Comparison of ENCODE assay signal across 19 cellular contexts in genomic region chr5:87735918-87736317, GRCh38.
"Had no signal": no experiment of that assay in that cellular context is flagged by ENCODE, and none has a peak within 500 bp of the region (broad histone marks: within the 10 kb centered on the region; RNA-seq: fewer than 3 reads in every experiment).

No MANE protein-coding gene starts in this region.

- H3K27me3 ChIP-seq: esophagus squamous epithelium, hepatocyte, neutrophil, right lobe of liver, tibial artery, upper lobe of left lung, uterus had no signal

- H3K4me3 ChIP-seq: esophagus squamous epithelium, hepatocyte, psoas muscle, right lobe of liver, tibial artery, upper lobe of left lung, uterus had no signal

- DNase-seq: effector memory CD4-positive, alpha-beta T cell; esophagus squamous epithelium; foreskin fibroblast; head of caudate nucleus; left colon; left ventricle myocardium superior; naive thymus-derived CD4-positive, alpha-beta T cell; nephron progenitor cell; psoas muscle; retina; right lobe of liver; stimulated activated CD4-positive, alpha-beta T cell treated with anti-CD3 and anti-CD28 coated beads, Interleukin-4, amount 100 ng/mL, for 1 hour; tibial artery; upper lobe of left lung; uterus had no signal

- H3K4me2 ChIP-seq: hepatocyte had no signal

- H3K4me1 ChIP-seq: esophagus squamous epithelium, psoas muscle, right lobe of liver, tibial artery, upper lobe of left lung, uterus had no signal

- H3K27ac ChIP-seq: esophagus squamous epithelium, hepatocyte, neutrophil, psoas muscle, right lobe of liver, tibial artery, upper lobe of left lung, uterus had no signal

- H3K36me3 ChIP-seq: esophagus squamous epithelium, neutrophil, right lobe of liver, tibial artery, upper lobe of left lung, uterus had no signal

- ATAC-seq: left colon; left ventricle myocardium superior; naive thymus-derived CD4-positive, alpha-beta T cell; psoas muscle; right lobe of liver; stimulated activated memory B cell treated with anti-CD40 and anti-IgM and Interleukin-4, amounts not matched to agents 10 μg/mL and 1 μg/mL and 100 μg/mL, for 72 hours had no signal

- FAIRE-seq: endometrium had no signal

- H3K9me3 ChIP-seq: esophagus squamous epithelium, neutrophil, psoas muscle, right lobe of liver, tibial artery, upper lobe of left lung, uterus had no signal
